9 cellular contexts compared by ENCODE assay signal in the genomic region with DNA sequence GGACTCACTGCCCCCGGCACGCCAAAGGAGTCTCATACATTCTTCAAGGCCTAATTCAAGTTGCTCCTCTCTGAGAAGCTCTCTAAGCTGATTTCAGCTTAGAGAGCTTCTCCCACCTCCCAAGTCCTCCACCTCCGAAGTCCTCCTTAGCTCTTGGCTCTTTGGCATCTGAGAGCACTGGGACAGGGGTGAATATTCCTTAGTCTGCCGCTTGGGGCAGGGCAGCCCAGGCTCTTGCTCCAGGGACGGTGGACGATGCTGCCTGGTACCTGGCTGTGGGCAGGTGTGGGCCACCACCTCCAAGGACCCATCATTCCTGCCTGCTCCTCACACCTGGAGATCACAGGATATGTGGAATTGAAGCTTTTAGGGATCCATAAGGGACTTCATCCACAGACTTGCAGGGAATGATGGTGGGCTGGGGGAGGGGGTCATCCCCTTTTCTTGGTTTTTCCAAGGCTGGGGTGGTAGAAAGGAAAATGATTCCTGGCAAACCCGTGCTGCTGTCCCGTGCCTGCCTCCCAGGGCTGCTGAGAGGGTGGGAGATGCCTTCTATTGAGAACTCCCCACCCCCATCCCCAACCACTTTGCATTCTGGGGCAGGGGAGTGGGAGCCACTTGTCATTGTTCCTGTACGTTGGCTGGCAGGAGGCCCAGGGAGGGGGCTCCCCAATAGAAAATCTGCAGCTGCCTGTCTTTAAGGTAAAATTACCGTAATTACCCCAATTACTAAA. TPM values are rescaled to one million over a fixed set of nuclear protein-coding genes. Genes with fewer than 3 reads are reported as not detected.
DNase-seq lines count a peak whose midpoint lies in the region; ATAC-seq and TF ChIP-seq lines count a peak whose summit lies in the region.
"Had no signal": no experiment of that assay in that cellular context is flagged by ENCODE, and none has a peak within 500 bp of the region (broad histone marks: within the 10 kb centered on the region; RNA-seq: fewer than 3 reads in every experiment).

No MANE protein-coding gene starts in this region.

- H3K36me3 ChIP-seq in left lung = no peaks in the 10 kb centered on the region
- no peaks in the 10 kb centered on the region for H3K36me3 ChIP-seq in tibial artery

- H3K4me1 Mint-ChIP-seq in brain = peaks cover 64% of the 10 kb centered on the region

- H3K27ac ChIP-seq in left lung = no peak overlapping the region
- H3K27ac ChIP-seq in tibial artery = no peak overlapping the region

- H3K27me3 Mint-ChIP-seq in brain = peaks cover 4% of the 10 kb centered on the region

- no peaks in the 10 kb centered on the region for H3K9me3 ChIP-seq in left lung
- peaks cover 0 to 2% (median 0%) of the 10 kb centered on the region in 3 donors for H3K9me3 ChIP-seq in tibial artery

- intact Hi-C loops in left lung (cut with DNase I) = no loop called here
- intact Hi-C loops in tibial artery (cut with DNase I; ENCODE audit: low total_unique reads) = no loop called here

- H3K4me1 ChIP-seq in left lung = no peaks in the 10 kb centered on the region
- H3K4me1 ChIP-seq in tibial artery = no peaks in the 10 kb centered on the region

- peak overlapping the region in 2 of 5 experiments; percentile 56 to 68 for H3K4me3 Mint-ChIP-seq in brain
- H3K4me3 Mint-ChIP-seq: stimulated activated naive CD8-positive, alpha-beta T cell treated with anti-CD3 and anti-CD28 coated beads, Interleukin-15, Interleukin-2, amounts not matched to agents 100 ng/mL and 50 ng/mL, for 24 hours had no signal

- in situ Hi-C loops in Caki2 (cut with HindIII; ENCODE audit: low pct_unique_long_range_greater_than_20kb, low sequenced_read_pairs) = no loop called here

- H3K9me3 Mint-ChIP-seq in brain = peaks cover 0 to 4% (median 2%) of the 10 kb centered on the region in 5 experiments
- H3K9me3 Mint-ChIP-seq: stimulated activated naive CD8-positive, alpha-beta T cell treated with anti-CD3 and anti-CD28 coated beads, Interleukin-15, Interleukin-2, amounts not matched to agents 100 ng/mL and 50 ng/mL, for 24 hours had no signal

- DNase-seq in Caki2 (ENCODE audit: low read depth) (peak; percentile 19), RPMI7951 (ENCODE audit: low read depth) (peak; percentile 14), left lung (no peak), tibial artery (no peak)

- H3K36me3 Mint-ChIP-seq in brain = no peaks in the 10 kb centered on the region

- peaks cover 0 to 79% of the 10 kb centered on the region in 2 donors for H3K27me3 ChIP-seq in left lung
- H3K27me3 ChIP-seq in tibial artery = peaks cover 0 to 55% of the 10 kb centered on the region in 2 donors

- peak overlapping the region in 3 of 5 experiments; percentile 86 to 94 (median 87) for H3K27ac Mint-ChIP-seq in brain
- H3K27ac Mint-ChIP-seq: stimulated activated naive CD8-positive, alpha-beta T cell treated with anti-CD3 and anti-CD28 coated beads, Interleukin-15, Interleukin-2, amounts not matched to agents 100 ng/mL and 50 ng/mL, for 24 hours had no signal

- no peak overlapping the region for H3K4me3 ChIP-seq in left lung
- H3K4me3 ChIP-seq in tibial artery = no peak overlapping the region

- TF ChIP-seq CTCF in brain (conservative IDR thresholded peaks at IDR 0.05) (peak; percentile 57 to 73), left lung (IDR thresholded peaks at IDR 0.05) (peak; percentile 44 to 51), tibial artery (IDR thresholded peaks at IDR 0.05) (peak; percentile 28 to 30)

- ATAC-seq in HG02884 (IDR thresholded peaks at IDR 0.05; ENCODE audit: unreplicated experiment) (peak; percentile 70), left lung (peak; percentile 73), HG03457 (IDR thresholded peaks at IDR 0.05; ENCODE audit: unreplicated experiment) (no peak), GM19395 (IDR thresholded peaks at IDR 0.05; ENCODE audit: unreplicated experiment) (no peak)

RNA-seq across cellular contexts. Expression of gene ARHGAP40, which starts 57.4 kb away (rescaled TPM):
- 3.2 and 4.3 TPM in 2 replicates for total RNA-seq in Caki2 (2014; rRNA removed; shearing (Covaris generic); ENCODE audit: low replicate concordance)
- 0.10 TPM in 1 of 2 replicates, not detected in the other for total RNA-seq in RPMI7951 (2014; rRNA removed; shearing (Covaris generic))
- not detected for polyA plus RNA-seq in brain (ENCODE audit: insufficient read depth, low read depth, low replicate concordance)
- under 1 TPM in 1 of 2 donors, not detected in 1; 0.44 TPM for total RNA-seq in left lung

Comparison
In these comparisons a context has a peak if more than half of its experiments do, and no peak if none do; other contexts are left out.
1. DNase-seq: peak in Caki2 (single experiment) and RPMI7951 (single experiment); none in left lung (0 of 2) and tibial artery (0 of 2).
2. ATAC-seq: peak in HG02884 (single experiment) and left lung (single experiment); none in HG03457 (single experiment) and GM19395 (single experiment).
3. Peak in every context shown above with its lines, with median percentiles within 50 percentile points of each other: CTCF ChIP-seq.